11 cellular contexts compared by ENCODE assay signal in genomic region chr6:96394727-96395126, GRCh38.
DNase-seq lines count a peak whose midpoint lies in the region; ATAC-seq and TF ChIP-seq lines count a peak whose summit lies in the region.
"Had no signal": no experiment of that assay in that cellular context is flagged by ENCODE, and none has a peak within 500 bp of the region (broad histone marks: within the 10 kb centered on the region; RNA-seq: fewer than 3 reads in every experiment).

No MANE protein-coding gene starts in this region.

- no peaks in the 10 kb centered on the region for H3K36me3 Mint-ChIP-seq in nephron progenitor cell (ENCODE audit: low read depth)

- 48 to 72% methylated on average over 2 to 3 of the region's 3 CpGs for WGBS in upper lobe of left lung, 2 donors

- H3K4me3 ChIP-seq in astrocyte of the cerebellum (ENCODE audit: low read depth, low read length) (no peak overlapping the region), vagina (no peak overlapping the region), upper lobe of left lung (no peak overlapping the region)
- H3K4me3 ChIP-seq: right atrium auricular region had no signal

- H3K27ac ChIP-seq in vagina (no peak overlapping the region), upper lobe of left lung (no peak overlapping the region)
- H3K27ac ChIP-seq: right atrium auricular region had no signal

- in situ Hi-C loops in astrocyte of the cerebellum (cut with HindIII; ENCODE audit: low sequenced_read_pairs): no loop called here

- H3K4me1 Mint-ChIP-seq in nephron progenitor cell: peaks cover 6% of the 10 kb centered on the region

- intact Hi-C loops in vagina (cut with DNase I): no loop called here

- TF ChIP-seq EP300 in upper lobe of left lung (IDR thresholded peaks at IDR 0.05): no peak

- H3K4me3 Mint-ChIP-seq in nephron progenitor cell: no peak overlapping the region

- no peaks in the 10 kb centered on the region for H3K9me3 ChIP-seq in vagina
- H3K9me3 ChIP-seq in upper lobe of left lung: no peaks in the 10 kb centered on the region
- H3K9me3 ChIP-seq: right atrium auricular region had no signal

- no peaks in the 10 kb centered on the region for H3K4me1 ChIP-seq in vagina
- no peaks in the 10 kb centered on the region for H3K4me1 ChIP-seq in upper lobe of left lung
- H3K4me1 ChIP-seq: right atrium auricular region had no signal

- H3K27me3 ChIP-seq in vagina (no peaks in the 10 kb centered on the region), upper lobe of left lung (no peaks in the 10 kb centered on the region)
- H3K27me3 ChIP-seq: right atrium auricular region had no signal

- H3K36me3 ChIP-seq in vagina (no peaks in the 10 kb centered on the region), upper lobe of left lung (no peaks in the 10 kb centered on the region)
- H3K36me3 ChIP-seq: right atrium auricular region had no signal

- DNase-seq in astrocyte of the cerebellum (ENCODE audit: low read depth) (no peak), nephron progenitor cell (no peak), vagina (ENCODE audit: extremely low spot score in 2 of 2) (no peak), T-helper 9 cell (no peak), upper lobe of left lung (no peak)
- DNase-seq: activated T-cell treated with anti-CD3 and anti-CD28 coated beads for 4 hours, HCEC 1CT had no signal

- ATAC-seq in HG03442 (IDR thresholded peaks at IDR 0.05; ENCODE audit: unreplicated experiment): peak; percentile 55
- ATAC-seq in upper lobe of left lung (ENCODE audit: low FRiP score in 2 of 2): no peak
- no peak for ATAC-seq in GM19452 (IDR thresholded peaks at IDR 0.05; ENCODE audit: unreplicated experiment)

- TF ChIP-seq POLR2A in vagina (IDR thresholded peaks at IDR 0.05) (no peak), upper lobe of left lung (IDR thresholded peaks at IDR 0.05) (no peak)

- H3K9me3 Mint-ChIP-seq in nephron progenitor cell: no peaks in the 10 kb centered on the region

- no peak overlapping the region for H3K27ac Mint-ChIP-seq in nephron progenitor cell

- H3K27me3 Mint-ChIP-seq in nephron progenitor cell (ENCODE audit: low read depth, poor library complexity): no peaks in the 10 kb centered on the region

- peak; percentile 38; the same call in 2 of the 3 replicates for TF ChIP-seq CTCF in GM12872 (IDR thresholded peaks at IDR 0.05; ENCODE audit: insufficient read depth, low read depth, low read length)
- TF ChIP-seq CTCF in astrocyte of the cerebellum (IDR thresholded peaks at IDR 0.05; ENCODE audit: low read depth, low read length, missing control alignments): peak; percentile 39
- peak; percentile 22 for TF ChIP-seq CTCF in nephron progenitor cell (IDR thresholded peaks at IDR 0.05)
- TF ChIP-seq CTCF in vagina (IDR thresholded peaks at IDR 0.05): no peak
- peak in 2 of 6 experiments; percentile 6 to 29 for TF ChIP-seq CTCF in upper lobe of left lung (IDR thresholded peaks at IDR 0.05)

Comparison
In these comparisons a context has a peak if more than half of its experiments do, and no peak if none do; other contexts are left out.
1. CTCF ChIP-seq: peak in GM12872 (single experiment), astrocyte of the cerebellum (single experiment) and nephron progenitor cell (single experiment); none in vagina (0 of 3).